Comparison of ENCODE assay signal across 11 cellular contexts in the genomic region with DNA sequence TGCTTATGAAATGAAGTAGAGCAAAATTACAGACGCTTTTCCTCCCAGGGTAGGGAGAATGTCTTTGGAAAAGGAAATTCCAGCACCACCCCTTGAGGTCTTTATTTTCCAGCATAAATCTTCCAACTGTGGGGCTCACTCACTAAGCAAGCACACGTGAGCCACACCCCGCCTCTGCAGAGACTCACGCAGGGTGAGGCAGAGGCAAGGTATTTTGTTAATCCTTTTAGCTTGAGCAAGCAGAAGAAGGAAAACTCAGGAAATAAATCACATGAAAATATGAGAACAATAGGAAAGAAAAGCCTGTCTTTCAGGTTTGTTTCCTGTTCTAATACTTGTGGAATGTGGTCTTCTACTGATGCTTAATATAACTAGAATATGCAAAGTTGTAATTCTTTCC. TPM values are rescaled to one million over a fixed set of nuclear protein-coding genes. Genes with fewer than 3 reads are reported as not detected.
DNase-seq lines count a peak whose midpoint lies in the region; ATAC-seq and TF ChIP-seq lines count a peak whose summit lies in the region.
"Had no signal": no experiment of that assay in that cellular context is flagged by ENCODE, and none has a peak within 500 bp of the region (broad histone marks: within the 10 kb centered on the region; RNA-seq: fewer than 3 reads in every experiment).

No MANE protein-coding gene starts in this region.

- H3K27ac ChIP-seq in ascending aorta, result peak overlapping the region; percentile 79 to 95
- H3K27ac ChIP-seq: BLaER1 had no signal

- ATAC-seq in left cardiac atrium (peak in 1 of 2 donors; percentile 22), Right ventricle myocardium inferior (no peak), GM18867 (IDR thresholded peaks at IDR 0.05; ENCODE audit: unreplicated experiment) (no peak)

- H3K4me3 ChIP-seq in ascending aorta (peak overlapping the region in 1 of 2 donors; percentile 8), BE2C (ENCODE audit: low read depth, low read length) (no peak overlapping the region)
- H3K4me3 ChIP-seq: BLaER1, thoracic aorta had no signal

- H3K36me3 ChIP-seq in ascending aorta (no peaks in the 10 kb centered on the region), BE2C (no peaks in the 10 kb centered on the region)
- H3K36me3 ChIP-seq: thoracic aorta had no signal

- intact Hi-C loops in left cardiac atrium (cut with DNase I) (no loop called here), Right ventricle myocardium inferior (cut with DNase I) (no loop called here), ascending aorta (cut with DNase I) (no loop called here)

- H3K27me3 ChIP-seq in ascending aorta, result no peaks in the 10 kb centered on the region
- H3K27me3 ChIP-seq in BE2C, result peaks cover 19% of the 10 kb centered on the region

- TF ChIP-seq CTCF in ascending aorta (IDR thresholded peaks at IDR 0.05), result no peak
- no peak for TF ChIP-seq CTCF in BE2C (IDR thresholded peaks at IDR 0.05; ENCODE audit: low read depth, low read length)

- H3K4me1 ChIP-seq in ascending aorta (peaks cover 4 to 27% of the 10 kb centered on the region in 2 donors), BE2C (no peaks in the 10 kb centered on the region)
- H3K4me1 ChIP-seq: BLaER1 had no signal

- H3K9me3 ChIP-seq in ascending aorta (peaks cover 0 to 8% of the 10 kb centered on the region in 2 donors), BE2C (no peaks in the 10 kb centered on the region)
- H3K9me3 ChIP-seq: thoracic aorta had no signal

- DNase-seq in left cardiac atrium (peak; percentile 28), Right ventricle myocardium inferior (ENCODE audit: missing footprints) (no peak), ascending aorta (ENCODE audit: low spot score in 2 of 2) (no peak), kidney tubule cell (ENCODE audit: low spot score) (peak; percentile 94), NCI-H2029 treated with DMSO at 0.1 percent for 48 hours (lab: John Stamatoyannopoulos, UW) (no peak), BE2C (no peak), NOMO-1 (lab: John Stamatoyannopoulos, UW; ENCODE audit: unreplicated experiment in 2 of 2) (no peak)
- DNase-seq: right cardiac atrium had no signal

RNA-seq across cellular contexts. Expression of a gene that starts 4.1 kb away (rescaled TPM):
- total RNA-seq in left cardiac atrium (10 to 100 TPM; 53.9 to 56.7 TPM), Right ventricle myocardium inferior (75.9 TPM), ascending aorta (112 TPM)
- polyA plus RNA-seq in BE2C (2012; ENCODE audit: insufficient read depth, insufficient read length, low read depth), result 0.06 TPM

Comparison
In these comparisons a context has a peak if more than half of its experiments do, and no peak if none do; other contexts are left out.
1. DNase-seq: peak in left cardiac atrium (single experiment) and kidney tubule cell (single experiment); none in Right ventricle myocardium inferior (single experiment), ascending aorta (0 of 2), NCI-H2029 treated with DMSO at 0.1 percent for 48 hours (single experiment), BE2C (single experiment) and NOMO-1 (0 of 2).